ENCODE assay signal across 12 cellular contexts in the genomic region with DNA sequence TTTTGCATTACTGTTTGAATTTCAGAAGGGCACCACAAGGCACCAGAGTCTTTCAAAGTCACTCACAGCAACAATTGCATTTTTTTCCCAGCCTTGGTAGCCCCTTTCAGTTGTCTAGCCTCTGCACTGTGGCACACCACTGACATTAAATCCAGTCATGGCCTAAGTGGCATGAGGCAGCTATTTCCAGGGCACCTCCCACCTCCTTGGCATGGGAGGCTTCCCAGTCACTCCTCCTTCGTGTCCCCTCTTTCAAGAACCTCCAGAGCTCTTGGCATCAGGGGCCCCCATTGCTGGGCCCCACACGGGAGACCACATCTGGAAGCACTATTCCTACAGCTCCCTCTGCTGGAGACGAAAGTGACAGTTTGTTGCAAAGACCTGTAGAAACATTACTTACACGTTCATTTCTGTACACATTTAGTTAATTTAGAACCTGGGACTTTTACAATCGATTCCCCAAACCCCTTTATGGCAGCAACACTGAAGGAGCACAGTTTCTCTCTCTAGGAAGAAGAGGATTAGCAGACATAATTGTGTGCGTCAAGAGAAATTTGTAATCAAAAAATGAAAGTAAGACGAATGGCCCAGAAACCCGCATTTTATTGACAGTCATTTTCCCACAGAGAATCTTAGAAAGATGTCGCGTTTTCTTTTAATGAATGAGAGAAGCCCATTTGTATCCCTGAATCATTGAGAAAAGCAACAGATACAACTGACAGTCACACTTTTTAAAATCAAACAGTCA. TPM values are rescaled to one million over a fixed set of nuclear protein-coding genes. Genes with fewer than 3 reads are reported as not detected.
DNase-seq lines count a peak whose midpoint lies in the region; ATAC-seq and TF ChIP-seq lines count a peak whose summit lies in the region.
"Had no signal": no experiment of that assay in that cellular context is flagged by ENCODE, and none has a peak within 500 bp of the region (broad histone marks: within the 10 kb centered on the region; RNA-seq: fewer than 3 reads in every experiment).

No MANE protein-coding gene starts in this region.

- H3K27ac ChIP-seq in Karpas-422 (ENCODE audit: low read length) = no peak overlapping the region
- no peak overlapping the region for H3K27ac ChIP-seq in ascending aorta
- H3K27ac ChIP-seq: BLaER1 treated with 17β-estradiol and CSF1 and Interleukin-3, amounts not matched to agents 10 nM and 100 nM; uterus had no signal

- no peak overlapping the region for H3K4me2 ChIP-seq in Karpas-422 (ENCODE audit: low read depth, low read length, poor library complexity, severe bottlenecking)

- intact Hi-C loops in ascending aorta (cut with DNase I) = no loop called here

- ATAC-seq in HG02973 (IDR thresholded peaks at IDR 0.05; ENCODE audit: unreplicated experiment) = no peak

- peak in 2 of 3 experiments; percentile 15 to 25 for TF ChIP-seq CTCF in ascending aorta (IDR thresholded peaks at IDR 0.05)

- H3K36me3 ChIP-seq in Karpas-422 (ENCODE audit: insufficient read depth, low read length) = peaks cover 20% of the 10 kb centered on the region
- H3K36me3 ChIP-seq in ascending aorta = peaks cover 42 to 50% of the 10 kb centered on the region in 2 donors
- H3K36me3 ChIP-seq: uterus had no signal

- no peak overlapping the region for H2AFZ ChIP-seq in Karpas-422 (ENCODE audit: low read length)

- H3K27me3 ChIP-seq in Karpas-422 (ENCODE audit: low read length) = no peaks in the 10 kb centered on the region
- H3K27me3 ChIP-seq in ascending aorta = no peaks in the 10 kb centered on the region
- H3K27me3 ChIP-seq: uterus had no signal

- H3K79me2 ChIP-seq in Karpas-422 (ENCODE audit: low read length) = peaks cover 6% of the 10 kb centered on the region; the same call in 1 of the 2 replicates

- no peaks in the 10 kb centered on the region for H3K4me1 ChIP-seq in Karpas-422 (ENCODE audit: low read length)
- no peaks in the 10 kb centered on the region for H3K4me1 ChIP-seq in ascending aorta

- no peaks in the 10 kb centered on the region for H3K9me2 ChIP-seq in Karpas-422 (replicated peaks; ENCODE audit: insufficient read depth, low read length)

- peaks cover 52% of the 10 kb centered on the region for H4K20me1 ChIP-seq in Karpas-422 (ENCODE audit: insufficient read depth, low read depth, low read length)

- H3K9ac ChIP-seq in Karpas-422 (ENCODE audit: low read length) = no peak overlapping the region
- H3K9ac ChIP-seq: BLaER1 treated with 17β-estradiol and CSF1 and Interleukin-3, amounts not matched to agents 10 nM and 100 nM had no signal

- no peaks in the 10 kb centered on the region for H3K9me3 ChIP-seq in Karpas-422 (ENCODE audit: low read length)
- H3K9me3 ChIP-seq in ascending aorta = no peaks in the 10 kb centered on the region
- H3K9me3 ChIP-seq: BLaER1 treated with 17β-estradiol and CSF1 and Interleukin-3, amounts not matched to agents 10 nM and 100 nM; uterus had no signal

- DNase-seq in NCI-H1417 (lab: John Stamatoyannopoulos, UW) (peak in 2 of 3 experiments; percentile 22 to 49), NCI-H1417 treated with DMSO at 0.1 percent for 48 hours (lab: John Stamatoyannopoulos, UW) (no peak), Karpas-422 (peak; percentile 74), ascending aorta (ENCODE audit: low spot score in 2 of 2) (no peak), midbrain (lab: John Stamatoyannopoulos, UW) (peak; percentile 2), SKM-1 (lab: John Stamatoyannopoulos, UW; ENCODE audit: unreplicated experiment) (no peak)
- DNase-seq in central memory CD4-positive, alpha-beta T cell = no peak
- DNase-seq: uterus had no signal

- no peak overlapping the region for H3K4me3 ChIP-seq in Karpas-422 (ENCODE audit: low read length)
- no peak overlapping the region for H3K4me3 ChIP-seq in ascending aorta
- H3K4me3 ChIP-seq: BLaER1 treated with 17β-estradiol and CSF1 and Interleukin-3, amounts not matched to agents 10 nM and 100 nM; lung; uterus had no signal

RNA-seq across cellular contexts. Expression of gene CHD5, which starts 5.7 kb away (rescaled TPM):
- not detected in 2 replicates for total RNA-seq in Karpas-422 (2014; rRNA removed; shearing (Covaris generic); ENCODE audit: low replicate concordance)
- 4.0 TPM for total RNA-seq in ascending aorta

RNA-seq across cellular contexts. Expression of gene RPL22, which starts 13.6 kb away (rescaled TPM):
- 183 and 271 TPM in 2 replicates for total RNA-seq in Karpas-422 (2014; rRNA removed; shearing (Covaris generic); ENCODE audit: low replicate concordance)
- 88.8 TPM for total RNA-seq in ascending aorta

RNA-seq across cellular contexts. Expression of gene RNF207, which starts 20.1 kb away (rescaled TPM):
- total RNA-seq in Karpas-422 (2014; rRNA removed; shearing (Covaris generic); ENCODE audit: low replicate concordance) = not detected in 2 replicates
- 81.1 TPM for total RNA-seq in ascending aorta

RNA-seq across cellular contexts. Expression of gene ICMT, which starts 50.0 kb away (rescaled TPM):
- 31.4 and 38.9 TPM in 2 replicates for total RNA-seq in Karpas-422 (2014; rRNA removed; shearing (Covaris generic); ENCODE audit: low replicate concordance)
- total RNA-seq in ascending aorta = 96.7 TPM

RNA-seq across cellular contexts. Expression of gene HES3, which starts 58.2 kb away (rescaled TPM):
- not detected in 2 replicates for total RNA-seq in Karpas-422 (2014; rRNA removed; shearing (Covaris generic); ENCODE audit: low replicate concordance)
- total RNA-seq in ascending aorta = not detected
- total RNA-seq: lung; T-helper 2 cell treated with Interferon-gamma antibody and Interleukin-4, amounts not matched to agents 100 ng/mL and 5 ng/mL, for 36 hours; uterus had no signal

Comparison
In these comparisons a context has a peak if more than half of its experiments do, and no peak if none do; other contexts are left out.
1. DNase-seq: peak in NCI-H1417 (2 of 3), Karpas-422 (single experiment) and midbrain (single experiment); none in NCI-H1417 treated with DMSO at 0.1 percent for 48 hours (single experiment), ascending aorta (0 of 2), central memory CD4-positive, alpha-beta T cell (single experiment) and SKM-1 (single experiment).
2. RNA of gene RNF207, which starts 20.1 kb away (total RNA-seq): 81.1 TPM in ascending aorta (single experiment); not detected in Karpas-422; every median in the first group is over 10 times any median in the second.